8 cellular contexts compared by ENCODE assay signal in genomic region chr15:74434260-74434915, GRCh38. TPM values are rescaled to one million over a fixed set of nuclear protein-coding genes. Genes with fewer than 3 reads are reported as not detected.
DNase-seq lines count a peak whose midpoint lies in the region; ATAC-seq lines count a peak whose summit lies in the region.

No MANE protein-coding gene starts in this region.

- H3K9me3 Mint-ChIP-seq in activated CD4-positive, alpha-beta T cell treated with anti-CD3 and anti-CD28 coated beads for 36 hours (ENCODE audit: low read depth), result no peaks in the 10 kb centered on the region
- no peaks in the 10 kb centered on the region for H3K9me3 Mint-ChIP-seq in activated T-helper 2 cell treated with anti-CD3 and anti-CD28 coated beads, Interferon-gamma antibody, Interleukin-2, Interleukin-4, amounts not matched to agents 10 μg/mL and 5 μg/mL and 100 μg/mL, durations not matched to agents 14 hours and 24 hours and 36 hours

- H3K36me3 ChIP-seq in iPS-15b (ENCODE audit: control insufficient read depth, insufficient read depth, low read length), result no peaks in the 10 kb centered on the region

- H3K4me3 ChIP-seq in iPS-15b (ENCODE audit: low read depth, low read length), result peak overlapping the region; percentile 77

- H3K9ac ChIP-seq in iPS-15b (ENCODE audit: low read depth, low read length), result peak overlapping the region; percentile 60

- peaks cover 21% of the 10 kb centered on the region for H3K27me3 ChIP-seq in iPS-15b (ENCODE audit: control insufficient read depth, insufficient read depth, low read length)

- intact Hi-C loops in activated CD4-positive, alpha-beta T cell treated with anti-CD3 and anti-CD28 coated beads for 36 hours (cut with DNase I, micrococcal nuclease), result loop anchor here (1.0 to 10.0 kb wide), 5 partner anchors 27 to 110 kb away; partner anchors contain the start of genes ARID3B (in 1 of the 2) and UBL7 (in 1 of the 2)
- intact Hi-C loops in activated T-helper 2 cell treated with anti-CD3 and anti-CD28 coated beads, Interferon-gamma antibody, Interleukin-2, Interleukin-4, amounts not matched to agents 10 μg/mL and 5 μg/mL and 100 μg/mL, durations not matched to agents 14 hours and 24 hours and 36 hours (cut with micrococcal nuclease), result no loop called here

- CTCF ChIA-PET in activated CD4-positive, alpha-beta T cell treated with anti-CD3 and anti-CD28 coated beads for 36 hours (lab: Charles Lee), result interaction anchor here (1.4 to 11.3 kb wide), 4 partner anchors 12 to 61 kb away, joined by 3 to 176 read pairs (median 72); no protein-coding TSS in a partner anchor

- H3K27me3 Mint-ChIP-seq in activated CD4-positive, alpha-beta T cell treated with anti-CD3 and anti-CD28 coated beads for 36 hours, result no peaks in the 10 kb centered on the region
- no peaks in the 10 kb centered on the region for H3K27me3 Mint-ChIP-seq in activated T-helper 2 cell treated with anti-CD3 and anti-CD28 coated beads, Interferon-gamma antibody, Interleukin-2, Interleukin-4, amounts not matched to agents 10 μg/mL and 5 μg/mL and 100 μg/mL, durations not matched to agents 14 hours and 24 hours and 36 hours (ENCODE audit: low read depth)

- peak overlapping the region; percentile 79 for H3K4me3 Mint-ChIP-seq in activated CD4-positive, alpha-beta T cell treated with anti-CD3 and anti-CD28 coated beads for 36 hours
- H3K4me3 Mint-ChIP-seq in activated T-helper 2 cell treated with anti-CD3 and anti-CD28 coated beads, Interferon-gamma antibody, Interleukin-2, Interleukin-4, amounts not matched to agents 10 μg/mL and 5 μg/mL and 100 μg/mL, durations not matched to agents 14 hours and 24 hours and 36 hours (ENCODE audit: low read depth), result peak overlapping the region; percentile 81

- peak overlapping the region; percentile 56 for H3K27ac Mint-ChIP-seq in activated CD4-positive, alpha-beta T cell treated with anti-CD3 and anti-CD28 coated beads for 36 hours
- peak overlapping the region; percentile 86 for H3K27ac Mint-ChIP-seq in activated T-helper 2 cell treated with anti-CD3 and anti-CD28 coated beads, Interferon-gamma antibody, Interleukin-2, Interleukin-4, amounts not matched to agents 10 μg/mL and 5 μg/mL and 100 μg/mL, durations not matched to agents 14 hours and 24 hours and 36 hours

- peaks cover 56% of the 10 kb centered on the region for H3K4me1 Mint-ChIP-seq in activated CD4-positive, alpha-beta T cell treated with anti-CD3 and anti-CD28 coated beads for 36 hours
- peaks cover 66% of the 10 kb centered on the region for H3K4me1 Mint-ChIP-seq in activated T-helper 2 cell treated with anti-CD3 and anti-CD28 coated beads, Interferon-gamma antibody, Interleukin-2, Interleukin-4, amounts not matched to agents 10 μg/mL and 5 μg/mL and 100 μg/mL, durations not matched to agents 14 hours and 24 hours and 36 hours (ENCODE audit: low read depth)

- peaks cover 8% of the 10 kb centered on the region for H3K4me1 ChIP-seq in iPS-15b (ENCODE audit: control insufficient read depth, insufficient read depth, low read length)

- DNase-seq in activated CD4-positive, alpha-beta T cell treated with anti-CD3 and anti-CD28 coated beads for 36 hours, result no peak
- no peak for DNase-seq in activated CD4-positive, alpha-beta T cell treated with anti-CD3 and anti-CD28 coated beads for 48 hours
- DNase-seq in activated T-helper 2 cell treated with anti-CD3 and anti-CD28 coated beads, Interferon-gamma antibody, Interleukin-2, Interleukin-4, amounts not matched to agents 10 μg/mL and 5 μg/mL and 100 μg/mL, durations not matched to agents 14 hours and 24 hours and 36 hours (ENCODE audit: low spot score), result no peak
- DNase-seq in substantia nigra (lab: John Stamatoyannopoulos, UW) (peak in 1 of 49 donors; percentile 90), MV-4-11 (lab: John Stamatoyannopoulos, UW) (no peak), NCI-H526 (lab: John Stamatoyannopoulos, UW) (no peak)

- ATAC-seq in activated CD4-positive, alpha-beta T cell treated with anti-CD3 and anti-CD28 coated beads for 36 hours, result no peak
- no peak for ATAC-seq in HG03135 (IDR thresholded peaks at IDR 0.05; ENCODE audit: unreplicated experiment)

- H3K9me3 ChIP-seq in iPS-15b (ENCODE audit: control insufficient read depth, insufficient read depth, low read length), result no peaks in the 10 kb centered on the region

- POLR2A ChIA-PET in activated CD4-positive, alpha-beta T cell treated with anti-CD3 and anti-CD28 coated beads for 36 hours (lab: Charles Lee), result interaction anchor here (0.6 kb wide), 2 partner anchors 55 to 626 kb away, joined by 3 to 4 read pairs; no protein-coding TSS in a partner anchor

- H3K36me3 Mint-ChIP-seq in activated CD4-positive, alpha-beta T cell treated with anti-CD3 and anti-CD28 coated beads for 36 hours (ENCODE audit: low read depth), result peaks cover 28% of the 10 kb centered on the region
- H3K36me3 Mint-ChIP-seq in activated T-helper 2 cell treated with anti-CD3 and anti-CD28 coated beads, Interferon-gamma antibody, Interleukin-2, Interleukin-4, amounts not matched to agents 10 μg/mL and 5 μg/mL and 100 μg/mL, durations not matched to agents 14 hours and 24 hours and 36 hours (ENCODE audit: low read depth), result peaks cover 23% of the 10 kb centered on the region

- H3K27ac ChIP-seq in substantia nigra (ENCODE audit: low read depth, low read length, poor library complexity, severe bottlenecking), result peak overlapping the region; percentile 83

RNA-seq across cellular contexts. Expression of gene SEMA7A, which starts 0.6 kb away (rescaled TPM):
- 10 to 100 TPM; 57.3 to 57.7 TPM for total RNA-seq in activated CD4-positive, alpha-beta T cell treated with anti-CD3 and anti-CD28 coated beads for 36 hours
- total RNA-seq in activated T-helper 2 cell treated with anti-CD3 and anti-CD28 coated beads, Interferon-gamma antibody, Interleukin-2, Interleukin-4, amounts not matched to agents 10 μg/mL and 5 μg/mL and 100 μg/mL, durations not matched to agents 14 hours and 24 hours and 36 hours, result 45.9 and 50.3 TPM in 2 replicates

RNA-seq across cellular contexts. Expression of gene UBL7, which starts 26.6 kb away (rescaled TPM):
- total RNA-seq in activated CD4-positive, alpha-beta T cell treated with anti-CD3 and anti-CD28 coated beads for 36 hours, result 10 to 100 TPM; 47.5 to 48.6 TPM
- total RNA-seq in activated T-helper 2 cell treated with anti-CD3 and anti-CD28 coated beads, Interferon-gamma antibody, Interleukin-2, Interleukin-4, amounts not matched to agents 10 μg/mL and 5 μg/mL and 100 μg/mL, durations not matched to agents 14 hours and 24 hours and 36 hours, result 55.3 and 59.1 TPM in 2 replicates
